In genomic region chr16:80804061-80804450, GRCh38 we compare ENCODE assay signal across 8 cellular contexts. TPM values are rescaled to one million over a fixed set of nuclear protein-coding genes. Genes with fewer than 3 reads are reported as not detected.
A peak's percentile ranks its signal among the peaks of the same experiment; 100 is the strongest.
DNase-seq lines count a peak whose midpoint lies in the region; ATAC-seq and TF ChIP-seq lines count a peak whose summit lies in the region.

No MANE protein-coding gene starts in this region.

- 0 to 1% (median 1%) methylated on average over 22 to 62 of the region's 62 CpGs for WGBS in heart left ventricle, 4 donors

- peaks cover 0 to 3% (median 0%) of the 10 kb centered on the region in 12 donors for H3K9me3 ChIP-seq in heart left ventricle

- ATAC-seq in HG02678 (IDR thresholded peaks at IDR 0.05; ENCODE audit: unreplicated experiment) = peak; percentile 48
- peak in 3 of 4 donors; percentile 27 to 50 (median 49) for ATAC-seq in heart left ventricle

- no peaks in the 10 kb centered on the region for H3K9me3 Mint-ChIP-seq in activated naive CD4-positive, alpha-beta T cell treated with anti-CD3 and anti-CD28 coated beads, Interleukin-2, amount 50 U/mL, for 24 hours

- H3K4me1 ChIP-seq in heart left ventricle (peaks cover 0 to 31% (median 0%) of the 10 kb centered on the region in 12 donors), rectal smooth muscle tissue (ENCODE audit: control insufficient read depth, insufficient read depth, low read length) (no peaks in the 10 kb centered on the region)

- no peaks in the 10 kb centered on the region for H3K27me3 ChIP-seq in heart left ventricle
- no peaks in the 10 kb centered on the region for H3K27me3 ChIP-seq in rectal smooth muscle tissue (ENCODE audit: control insufficient read depth, insufficient read depth, low read length)

- H3K9ac ChIP-seq in rectal smooth muscle tissue (ENCODE audit: low read length) = no peak overlapping the region

- POLR2A ChIA-PET in RWPE1 (lab: Yijun Ruan, JAX; ENCODE audit: low non-redundant PET) = no interaction called here

- H3K4me3 ChIP-seq in heart left ventricle (peak overlapping the region; percentile 34 to 82 (median 64)), rectal smooth muscle tissue (ENCODE audit: low read length) (peak overlapping the region; percentile 85)

- TF ChIP-seq POLR2A in heart left ventricle (IDR thresholded peaks at IDR 0.05) = no peak

- CTCF ChIA-PET in RWPE1 (lab: Yijun Ruan, JAX) = no interaction called here

- intact Hi-C loops in heart left ventricle (cut with DNase I) = loop anchor here in 3 of 10 donors (10.0 kb wide), 1 partner anchor 259 kb away; the partner anchor contains the start of gene DYNLRB2 (in 3 of the 3)

- peak overlapping the region in 1 of 12 donors; percentile 60 for H3K27ac ChIP-seq in heart left ventricle
- H3K27ac ChIP-seq in rectal smooth muscle tissue (ENCODE audit: low read depth, low read length) = no peak overlapping the region
- no peak overlapping the region for H3K27ac ChIP-seq in RWPE1

- no peak for TF ChIP-seq CTCF in GM13976 (IDR thresholded peaks at IDR 0.05; ENCODE audit: borderline replicate concordance, control extremely low read depth, extremely low read depth, insufficient read depth, missing control alignments)
- TF ChIP-seq CTCF in heart left ventricle (IDR thresholded peaks at IDR 0.05) = no peak
- no peak for TF ChIP-seq CTCF in RWPE1 (conservative IDR thresholded peaks at IDR 0.05; ENCODE audit: low read depth)

- peak overlapping the region; percentile 94 for H3K4me3 Mint-ChIP-seq in activated naive CD4-positive, alpha-beta T cell treated with anti-CD3 and anti-CD28 coated beads, Interleukin-2, amount 50 U/mL, for 24 hours

- no peaks in the 10 kb centered on the region for H3K36me3 Mint-ChIP-seq in activated naive CD4-positive, alpha-beta T cell treated with anti-CD3 and anti-CD28 coated beads, Interleukin-2, amount 50 U/mL, for 24 hours

- peak; percentile 62 for DNase-seq in GM13976 (ENCODE audit: low spot score)
- DNase-seq in RPMI7951 (ENCODE audit: low read depth) = peak; percentile 8
- peak in 4 of 5 donors; percentile 36 to 74 (median 56) for DNase-seq in heart left ventricle
- no peak for DNase-seq in medulla oblongata (ENCODE audit: extremely low spot score)
- DNase-seq in RWPE1 (ENCODE audit: low spot score) = no peak

- in situ Hi-C loops in GM13976 (cut with MboI; ENCODE audit: low sequenced_read_pairs, unreplicated experiment) = loop anchor here (10.0 kb wide), 1 partner anchor 259 kb away; the partner anchor contains the start of gene DYNLRB2

- peak overlapping the region; percentile 91 for H3K27ac Mint-ChIP-seq in activated naive CD4-positive, alpha-beta T cell treated with anti-CD3 and anti-CD28 coated beads, Interleukin-2, amount 50 U/mL, for 24 hours

- no peaks in the 10 kb centered on the region for H3K27me3 Mint-ChIP-seq in activated naive CD4-positive, alpha-beta T cell treated with anti-CD3 and anti-CD28 coated beads, Interleukin-2, amount 50 U/mL, for 24 hours

- H3K4me1 Mint-ChIP-seq in activated naive CD4-positive, alpha-beta T cell treated with anti-CD3 and anti-CD28 coated beads, Interleukin-2, amount 50 U/mL, for 24 hours = peaks cover 31% of the 10 kb centered on the region

- H3K36me3 ChIP-seq in heart left ventricle = no peaks in the 10 kb centered on the region
- no peaks in the 10 kb centered on the region for H3K36me3 ChIP-seq in rectal smooth muscle tissue (ENCODE audit: control insufficient read depth, insufficient read depth, low read length)

RNA-seq across cellular contexts. Expression of gene CDYL2, which starts 0.3 kb away (rescaled TPM):
- under 0.01 and 1.6 TPM in 2 replicates for total RNA-seq in RPMI7951 (2014; rRNA removed; shearing (Covaris generic))
- 1 to 10 TPM; 1.8 to 8.6 (median 3.6) TPM for total RNA-seq in heart left ventricle
- 1 to 10 TPM in 1 of 2 donors, under 1 TPM in 1; 0.80 to 1.4 TPM for polyA plus RNA-seq in heart left ventricle

Comparison
In these comparisons a context has a peak if more than half of its experiments do, and no peak if none do; other contexts are left out.
1. DNase-seq: peak in GM13976 (single experiment), RPMI7951 (single experiment) and heart left ventricle (4 of 5); none in medulla oblongata (single experiment) and RWPE1 (single experiment).